Comparison of ENCODE assay signal across 18 cellular contexts in the genomic region with DNA sequence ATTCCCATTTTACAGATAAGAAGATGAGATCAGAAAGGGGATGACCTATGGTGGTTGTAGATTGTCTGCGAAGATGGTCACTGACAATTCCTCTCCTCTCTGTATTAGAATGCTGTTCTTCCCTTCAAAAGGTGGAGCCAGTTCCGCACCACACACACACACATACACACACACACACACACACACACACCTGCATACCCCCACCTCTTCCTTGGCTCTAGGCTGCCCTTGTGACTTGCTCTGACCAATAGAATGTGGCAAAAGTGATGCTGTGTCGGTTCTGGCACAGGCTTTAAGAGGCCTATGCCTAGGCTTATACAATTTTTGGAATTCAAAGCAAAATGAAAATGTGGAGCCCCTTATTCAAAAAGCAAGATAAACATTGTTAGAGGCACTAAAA.
DNase-seq lines count a peak whose midpoint lies in the region; ATAC-seq and TF ChIP-seq lines count a peak whose summit lies in the region.
"Had no signal": no experiment of that assay in that cellular context is flagged by ENCODE, and none has a peak within 500 bp of the region (broad histone marks: within the 10 kb centered on the region; RNA-seq: fewer than 3 reads in every experiment).

No MANE protein-coding gene starts in this region.

- H3K9me3 ChIP-seq in SU-DHL-6 (ENCODE audit: insufficient read depth, low read length): no peaks in the 10 kb centered on the region
- H3K9me3 ChIP-seq: Caco-2, colonic mucosa, neutrophil, tibial nerve had no signal

- H3K27ac ChIP-seq in SU-DHL-6 (ENCODE audit: low read depth, low read length): peak overlapping the region; percentile 95

- CTCF ChIA-PET in activated CD8-positive, alpha-beta memory T cell treated with anti-CD3 and anti-CD28 coated beads, Interleukin-2, amount 10 ng/mL, durations not matched to agents 7 days and 5 days (lab: Charles Lee): interaction anchor here (0.9 to 3.6 kb wide), 8 partner anchors 7 to 90 kb away, joined by 3 to 45 read pairs (median 15); a partner anchor contains a TSS

- no peak overlapping the region for H2AFZ ChIP-seq in SU-DHL-6 (ENCODE audit: low read depth, low read length, severe bottlenecking)

- no peaks in the 10 kb centered on the region for H3K36me3 ChIP-seq in SU-DHL-6 (ENCODE audit: low read length)
- H3K36me3 ChIP-seq: colonic mucosa, neutrophil, tibial nerve had no signal

- no peaks in the 10 kb centered on the region for H3K79me2 ChIP-seq in SU-DHL-6 (ENCODE audit: insufficient read depth, low read length)

- H3K4me3 ChIP-seq in SU-DHL-6 (ENCODE audit: insufficient read depth, low read length, poor library complexity, severe bottlenecking): no peak overlapping the region
- H3K4me3 ChIP-seq: colonic mucosa, GM12878, tibial nerve had no signal

- H3K4me2 ChIP-seq in SU-DHL-6 (ENCODE audit: low read depth, low read length, poor library complexity, severe bottlenecking): peak overlapping the region; percentile 57

- 0 out of 2 replicates have a peak overlapping the region, but pooled peaks have one; percentile 60 for H3K9ac ChIP-seq in SU-DHL-6 (ENCODE audit: low read length)

- H3K27me3 Mint-ChIP-seq in activated CD8-positive, alpha-beta memory T cell treated with anti-CD3 and anti-CD28 coated beads, Interleukin-2, amount 10 ng/mL, durations not matched to agents 7 days and 5 days: no peaks in the 10 kb centered on the region
- H3K27me3 Mint-ChIP-seq in effector memory CD8-positive, alpha-beta T cell: no peaks in the 10 kb centered on the region
- H3K27me3 Mint-ChIP-seq in stimulated activated memory B cell treated with anti-CD40 and anti-IgM and Interleukin-4, amounts not matched to agents 10 μg/mL and 1 μg/mL and 100 μg/mL, for 72 hours: no peaks in the 10 kb centered on the region
- H3K27me3 Mint-ChIP-seq: activated B cell treated with CpG ODN at 0.5 μM for 24 hours had no signal

- H4K20me1 ChIP-seq in SU-DHL-6 (ENCODE audit: low read depth, low read length): no peaks in the 10 kb centered on the region

- H3K9me3 Mint-ChIP-seq in activated CD8-positive, alpha-beta memory T cell treated with anti-CD3 and anti-CD28 coated beads, Interleukin-2, amount 10 ng/mL, durations not matched to agents 7 days and 5 days (ENCODE audit: low read depth): no peaks in the 10 kb centered on the region
- H3K9me3 Mint-ChIP-seq in effector memory CD8-positive, alpha-beta T cell: peaks cover 0 to 2% of the 10 kb centered on the region in 2 donors
- H3K9me3 Mint-ChIP-seq in stimulated activated memory B cell treated with anti-CD40 and anti-IgM and Interleukin-4, amounts not matched to agents 10 μg/mL and 1 μg/mL and 100 μg/mL, for 72 hours: no peaks in the 10 kb centered on the region
- H3K9me3 Mint-ChIP-seq: activated B cell treated with CpG ODN at 0.5 μM for 24 hours had no signal

- no peak for DNase-seq in activated CD8-positive, alpha-beta memory T cell treated with anti-CD3 and anti-CD28 coated beads, Interleukin-2, amount 10 ng/mL, durations not matched to agents 7 days and 5 days
- DNase-seq in activated CD8-positive, alpha-beta memory T cell treated with anti-CD3 and anti-CD28 coated beads, Interleukin-2, amount 50 U/mL, for 48 hours: no peak
- no peak for DNase-seq in effector memory CD8-positive, alpha-beta T cell
- DNase-seq in NCI-H2227 (lab: John Stamatoyannopoulos, UW; ENCODE audit: unreplicated experiment) (no peak), COR-L47 (lab: John Stamatoyannopoulos, UW) (no peak)
- DNase-seq: activated B cell treated with CpG ODN at 0.5 μM for 24 hours, colonic mucosa, mammary epithelial cell, NCI-H2081 treated with DMSO at 0.1 percent for 48 hours, SW 1271 had no signal

- H3K4me1 Mint-ChIP-seq in activated CD8-positive, alpha-beta memory T cell treated with anti-CD3 and anti-CD28 coated beads, Interleukin-2, amount 10 ng/mL, durations not matched to agents 7 days and 5 days: peaks cover 82% of the 10 kb centered on the region
- peaks cover 65 to 73% of the 10 kb centered on the region in 2 donors for H3K4me1 Mint-ChIP-seq in effector memory CD8-positive, alpha-beta T cell (ENCODE audit: low read depth in 2 of 2)
- H3K4me1 Mint-ChIP-seq in stimulated activated memory B cell treated with anti-CD40 and anti-IgM and Interleukin-4, amounts not matched to agents 10 μg/mL and 1 μg/mL and 100 μg/mL, for 72 hours: peaks cover 68% of the 10 kb centered on the region

- H3K36me3 Mint-ChIP-seq in activated CD8-positive, alpha-beta memory T cell treated with anti-CD3 and anti-CD28 coated beads, Interleukin-2, amount 10 ng/mL, durations not matched to agents 7 days and 5 days: peaks cover 12% of the 10 kb centered on the region
- peaks cover 30% of the 10 kb centered on the region for H3K36me3 Mint-ChIP-seq in effector memory CD8-positive, alpha-beta T cell (ENCODE audit: insufficient read depth)
- no peaks in the 10 kb centered on the region for H3K36me3 Mint-ChIP-seq in stimulated activated memory B cell treated with anti-CD40 and anti-IgM and Interleukin-4, amounts not matched to agents 10 μg/mL and 1 μg/mL and 100 μg/mL, for 72 hours

- H3K27ac Mint-ChIP-seq in activated CD8-positive, alpha-beta memory T cell treated with anti-CD3 and anti-CD28 coated beads, Interleukin-2, amount 10 ng/mL, durations not matched to agents 7 days and 5 days: peak overlapping the region; percentile 99
- H3K27ac Mint-ChIP-seq in effector memory CD8-positive, alpha-beta T cell: peak overlapping the region; percentile 94 to 100
- peak overlapping the region; percentile 73 for H3K27ac Mint-ChIP-seq in stimulated activated memory B cell treated with anti-CD40 and anti-IgM and Interleukin-4, amounts not matched to agents 10 μg/mL and 1 μg/mL and 100 μg/mL, for 72 hours

- H3K27me3 ChIP-seq in SU-DHL-6 (ENCODE audit: low read length): no peaks in the 10 kb centered on the region
- H3K27me3 ChIP-seq: colonic mucosa, neutrophil, tibial nerve had no signal

- H3F3A ChIP-seq in SU-DHL-6 (ENCODE audit: insufficient read depth): peaks cover 48% of the 10 kb centered on the region

- no peak overlapping the region for H3K4me3 Mint-ChIP-seq in activated CD8-positive, alpha-beta memory T cell treated with anti-CD3 and anti-CD28 coated beads, Interleukin-2, amount 10 ng/mL, durations not matched to agents 7 days and 5 days
- H3K4me3 Mint-ChIP-seq in effector memory CD8-positive, alpha-beta T cell: peak overlapping the region; percentile 67 to 77
- no peak overlapping the region for H3K4me3 Mint-ChIP-seq in stimulated activated memory B cell treated with anti-CD40 and anti-IgM and Interleukin-4, amounts not matched to agents 10 μg/mL and 1 μg/mL and 100 μg/mL, for 72 hours
- H3K4me3 Mint-ChIP-seq: activated B cell treated with CpG ODN at 0.5 μM for 24 hours had no signal

- TF ChIP-seq CTCF in SU-DHL-6 (IDR thresholded peaks at IDR 0.05; ENCODE audit: insufficient read depth, low read length, poor library complexity, severe bottlenecking): no peak

- H3K9me2 ChIP-seq in SU-DHL-6 (replicated peaks; ENCODE audit: insufficient read depth, low read length): no peaks in the 10 kb centered on the region

- ATAC-seq in activated CD8-positive, alpha-beta memory T cell treated with anti-CD3 and anti-CD28 coated beads, Interleukin-2, amount 10 ng/mL, durations not matched to agents 7 days and 5 days: no peak
- ATAC-seq in effector memory CD8-positive, alpha-beta T cell (replicated peaks): no peak
- no peak for ATAC-seq in stimulated activated memory B cell treated with anti-CD40 and anti-IgM and Interleukin-4, amounts not matched to agents 10 μg/mL and 1 μg/mL and 100 μg/mL, for 72 hours
- no peak for ATAC-seq in HG03571 (IDR thresholded peaks at IDR 0.05; ENCODE audit: unreplicated experiment)
- ATAC-seq: GM12878, Panc1 had no signal

Comparison
In these comparisons a context has a peak if more than half of its experiments do, and no peak if none do; other contexts are left out.
1. H3K4me3 Mint-ChIP-seq: peak in effector memory CD8-positive, alpha-beta T cell (2 of 2); none in activated CD8-positive, alpha-beta memory T cell treated with anti-CD3 and anti-CD28 coated beads, Interleukin-2, amount 10 ng/mL, durations not matched to agents 7 days and 5 days (single experiment) and stimulated activated memory B cell treated with anti-CD40 and anti-IgM and Interleukin-4, amounts not matched to agents 10 μg/mL and 1 μg/mL and 100 μg/mL, for 72 hours (single experiment).
2. Peak in every context shown above with its lines, with median percentiles within 50 percentile points of each other: H3K27ac Mint-ChIP-seq.